ENCODE assay signal across 9 cellular contexts in genomic region chr2:13522917-13523821, GRCh38.
DNase-seq lines count a peak whose midpoint lies in the region; ATAC-seq and TF ChIP-seq lines count a peak whose summit lies in the region.
"Had no signal": no experiment of that assay in that cellular context is flagged by ENCODE, and none has a peak within 500 bp of the region (broad histone marks: within the 10 kb centered on the region; RNA-seq: fewer than 3 reads in every experiment).

No MANE protein-coding gene starts in this region.

- no peak overlapping the region for H3K4me3 ChIP-seq in heart right ventricle
- H3K4me3 ChIP-seq: SK-N-MC had no signal

- TF ChIP-seq CTCF in GM12872 (IDR thresholded peaks at IDR 0.05; ENCODE audit: insufficient read depth, low read depth, low read length), result peak; percentile 52; the same call in 2 of the 3 replicates
- peak in 6 of 9 donors; percentile 7 to 44 (median 26) for TF ChIP-seq CTCF in heart right ventricle (IDR thresholded peaks at IDR 0.05)

- peak overlapping the region in 1 of 10 donors; percentile 33 for H3K27ac ChIP-seq in heart right ventricle
- H3K27ac ChIP-seq: SK-N-MC had no signal

- ATAC-seq in GM21390 (IDR thresholded peaks at IDR 0.05; ENCODE audit: unreplicated experiment) (peak; percentile 93), HG03457 (IDR thresholded peaks at IDR 0.05; ENCODE audit: unreplicated experiment) (peak; percentile 94), heart right ventricle (peak; percentile 64 to 99 (median 91))

- no peaks in the 10 kb centered on the region for H3K36me3 ChIP-seq in heart right ventricle

- no peaks in the 10 kb centered on the region for H3K9me3 ChIP-seq in heart right ventricle

- WGBS in heart right ventricle, 2 donors, result 26 to 34% methylated on average over 6 of the region's 6 CpGs

- H3K4me1 ChIP-seq in heart right ventricle, result peaks cover 0 to 11% (median 0%) of the 10 kb centered on the region in 9 donors

- intact Hi-C loops in heart right ventricle (cut with DNase I), result no loop called here

- DNase-seq in heart right ventricle (peak in 1 of 2 donors; percentile 19), T-helper 9 cell (no peak), AG08396 (ENCODE audit: low spot score) (no peak), foreskin melanocyte (no peak), AG20443 (ENCODE audit: low spot score) (no peak)

- no peaks in the 10 kb centered on the region for H3K27me3 ChIP-seq in heart right ventricle
